Comparison of ENCODE assay signal across 29 cellular contexts in genomic region chr17:66152756-66153155, GRCh38. TPM values are rescaled to one million over a fixed set of nuclear protein-coding genes. Genes with fewer than 3 reads are reported as not detected.
DNase-seq lines count a peak whose midpoint lies in the region; ATAC-seq and TF ChIP-seq lines count a peak whose summit lies in the region.
"Had no signal": no experiment of that assay in that cellular context is flagged by ENCODE, and none has a peak within 500 bp of the region (broad histone marks: within the 10 kb centered on the region; RNA-seq: fewer than 3 reads in every experiment).

No MANE protein-coding gene starts in this region.

- no peak overlapping the region for H2BK20ac ChIP-seq in IMR-90 (ENCODE audit: low read depth, low read length)

- H3K18ac ChIP-seq in IMR-90 (ENCODE audit: low read depth, low read length) (no peak overlapping the region), mesenchymal stem cell (ENCODE audit: low read depth in 1 of 2, low read length in 2 of 2) (no peak overlapping the region)

- no CpG with 5 or more reads among the region's 2 CpGs for WGBS in IMR-90 (ENCODE audit: extremely low coverage in 2 of 2, insufficient read length in 1 of 2), 2 experiments
- WGBS in mesenchymal stem cell, result no CpG with 5 or more reads among the region's 2 CpGs

- no peak overlapping the region for H2AFZ ChIP-seq in IMR-90 (replicated peaks; ENCODE audit: low read length, poor library complexity)
- no peak overlapping the region for H2AFZ ChIP-seq in mesenchymal stem cell (ENCODE audit: low read depth, low read length)

- ATAC-seq in IMR-90 (ENCODE audit: low read depth) (no peak), HG03039 (IDR thresholded peaks at IDR 0.05; ENCODE audit: unreplicated experiment) (no peak), GM21825 (IDR thresholded peaks at IDR 0.05; ENCODE audit: unreplicated experiment) (no peak)
- ATAC-seq: activated naive CD8-positive, alpha-beta T cell treated with anti-CD3 and anti-CD28 coated beads, Interleukin-2, amount 50 U/mL, for 24 hours; body of pancreas; T-helper 17 cell had no signal

- H3K14ac ChIP-seq in IMR-90 (replicated peaks; ENCODE audit: low read depth, low read length), result no peak overlapping the region
- no peak overlapping the region for H3K14ac ChIP-seq in mesenchymal stem cell (ENCODE audit: low read length in 2 of 2)

- H3K4me1 ChIP-seq in IMR-90 (ENCODE audit: control insufficient read depth, insufficient read depth, low read length), result no peaks in the 10 kb centered on the region; the same call in 1 of the 2 replicates
- no peaks in the 10 kb centered on the region for H3K4me1 ChIP-seq in mesenchymal stem cell (ENCODE audit: control insufficient read depth, insufficient read depth, low read depth, low read length)
- H3K4me1 ChIP-seq: body of pancreas, left ventricle myocardium inferior, prostate gland had no signal

- CTCF ChIA-PET in BJ (lab: Yijun Ruan, JAX) (no interaction called here), IMR-90 (lab: Yijun Ruan, JAX) (no interaction called here)

- H3K27me3 ChIP-seq in BJ (ENCODE audit: control insufficient read depth, insufficient read depth, low read length), result no peaks in the 10 kb centered on the region
- no peaks in the 10 kb centered on the region for H3K27me3 ChIP-seq in IMR-90 (ENCODE audit: control insufficient read depth, insufficient read depth, low read length)
- no peaks in the 10 kb centered on the region for H3K27me3 ChIP-seq in mesenchymal stem cell (ENCODE audit: control insufficient read depth in 1 of 2, insufficient read depth in 1 of 2, low read length in 2 of 2)
- H3K27me3 ChIP-seq: BLaER1, body of pancreas, dorsolateral prefrontal cortex, transverse colon had no signal

- H3K27ac ChIP-seq in IMR-90 (ENCODE audit: insufficient read depth, low read length) (no peak overlapping the region), mesenchymal stem cell (ENCODE audit: low read length, poor library complexity, severe bottlenecking) (no peak overlapping the region)
- H3K27ac ChIP-seq: BLaER1, body of pancreas, dorsolateral prefrontal cortex, left ventricle myocardium inferior, prostate gland, transverse colon had no signal

- TF ChIP-seq CTCF in BJ (IDR thresholded peaks at IDR 0.05; ENCODE audit: insufficient read depth, low read depth, low read length), result no peak
- no peak for TF ChIP-seq CTCF in IMR-90 (conservative IDR thresholded peaks at IDR 0.05; ENCODE audit: low read depth, low read length)
- no peak for TF ChIP-seq CTCF in choroid plexus epithelial cell (conservative IDR thresholded peaks at IDR 0.05; ENCODE audit: low read depth, low read length)

- H3K4ac ChIP-seq in IMR-90 (ENCODE audit: low read depth, low read length), result no peak overlapping the region
- no peak overlapping the region for H3K4ac ChIP-seq in mesenchymal stem cell (ENCODE audit: low read depth in 1 of 2, low read length in 2 of 2)

- in situ Hi-C loops in IMR-90 (cut with MboI; ENCODE audit: low sequenced_read_pairs), result loop anchor here (25.0 kb wide), 1 partner anchor 590 kb away; the partner anchor contains the start of gene AXIN2

- no peak for TF ChIP-seq RAD21 in IMR-90 (IDR thresholded peaks at IDR 0.05; ENCODE audit: low read length)

- H3K79me1 ChIP-seq in IMR-90 (ENCODE audit: low read depth in 1 of 2, low read length in 2 of 2) (no peaks in the 10 kb centered on the region; a peak in 1 of 4 replicates), mesenchymal stem cell (replicated peaks; ENCODE audit: low read length, poor library complexity, severe bottlenecking) (peaks cover 2% of the 10 kb centered on the region)

- no peak overlapping the region for H2AK9ac ChIP-seq in IMR-90 (replicated peaks; ENCODE audit: low read depth, low read length, poor library complexity)

- H3K23ac ChIP-seq in IMR-90 (ENCODE audit: low read depth, low read length), result no peak overlapping the region
- no peak overlapping the region for H3K23ac ChIP-seq in mesenchymal stem cell (ENCODE audit: low read length in 2 of 2)

- BruUV-seq in IMR-90 (replicated peaks; lab: Mats Ljungman, UMichigan), result no TSS peak

- POLR2A ChIA-PET in BJ (lab: Charles Lee), result no interaction called here
- POLR2A ChIA-PET in IMR-90 (lab: Charles Lee; ENCODE audit: unreplicated experiment), result no interaction called here

- dilution Hi-C loops in IMR-90 (cut with HindIII; ENCODE audit: low sequenced_read_pairs, unreplicated experiment), result no loop called here

- H2AK5ac ChIP-seq in IMR-90 (ENCODE audit: low read depth, low read length) (no peak overlapping the region), mesenchymal stem cell (ENCODE audit: low read length, severe bottlenecking) (no peak overlapping the region)

- no peak overlapping the region for H2BK5ac ChIP-seq in IMR-90 (ENCODE audit: low read depth, low read length, poor library complexity, severe bottlenecking)
- H2BK5ac ChIP-seq in mesenchymal stem cell (ENCODE audit: low read depth, low read length, poor library complexity, severe bottlenecking), result no peak overlapping the region

- no peak overlapping the region for H4K5ac ChIP-seq in IMR-90 (ENCODE audit: low read depth, low read length)

- DNase-seq in BJ (ENCODE audit: low read depth) (peak; percentile 5), IMR-90 (peak; percentile 25), choroid plexus epithelial cell (ENCODE audit: low read depth) (peak; percentile 53), mesenchymal stem cell (peak; percentile 58), putamen (ENCODE audit: low spot score) (no peak)
- DNase-seq in stimulated activated naive CD4-positive, alpha-beta T cell treated with Interleukin-2 at 50 U/mL for 16 hours (lab: John Stamatoyannopoulos, UW), result no peak
- DNase-seq: activated CD4-positive, alpha-beta memory T cell treated with anti-CD3 and anti-CD28 coated beads, Interleukin-2, amount 10 ng/mL, durations not matched to agents 7 days and 5 days; activated CD8-positive, alpha-beta memory T cell treated with anti-CD3 and anti-CD28 coated beads, Interleukin-2, amount 50 U/mL, for 4 hours; activated naive CD4-positive, alpha-beta T cell; activated naive CD8-positive, alpha-beta T cell treated with anti-CD3 and anti-CD28 coated beads, Interleukin-2, amount 50 U/mL, for 24 hours; body of pancreas; DMS 273 treated with DMSO at 0.1 percent for 48 hours; dorsolateral prefrontal cortex; KBM-7; left ventricle myocardium inferior; naive B cell; NCI-H1436; NCI-H2081; NCI-H526 treated with DMSO at 0.1 percent for 48 hours; nucleus accumbens; SHP77; stimulated activated CD4-positive, alpha-beta T cell treated with anti-CD3 and anti-CD28 coated beads, Interleukin-15, amount 100 ng/mL, for 24 hours; stimulated activated CD4-positive, alpha-beta T cell treated with anti-CD3 and anti-CD28 coated beads, Interleukin-4, amount 100 ng/mL, for 4 hours; T-helper 17 cell; transverse colon had no signal

- H3K9ac ChIP-seq in IMR-90 (ENCODE audit: low read depth, low read length), result no peak overlapping the region
- no peak overlapping the region for H3K9ac ChIP-seq in mesenchymal stem cell (ENCODE audit: low read length)
- H3K9ac ChIP-seq: BLaER1 had no signal

- H3K9me3 ChIP-seq in IMR-90 (ENCODE audit: control insufficient read depth, insufficient read depth, low read length), result no peaks in the 10 kb centered on the region
- no peaks in the 10 kb centered on the region for H3K9me3 ChIP-seq in mesenchymal stem cell (ENCODE audit: control insufficient read depth, low read length)
- H3K9me3 ChIP-seq: body of pancreas, left ventricle myocardium inferior, prostate gland, transverse colon had no signal

- no peak for TF ChIP-seq POLR2A in IMR-90 (IDR thresholded peaks at IDR 0.05; ENCODE audit: low read depth, low read length)

- H4K20me1 ChIP-seq in IMR-90 (ENCODE audit: insufficient read depth, low read length), result no peaks in the 10 kb centered on the region
- H4K20me1 ChIP-seq: BLaER1 had no signal

- H4K8ac ChIP-seq in IMR-90 (ENCODE audit: low read depth in 2 of 2, low read length in 2 of 2), result no peak overlapping the region
- no peak overlapping the region for H4K8ac ChIP-seq in mesenchymal stem cell (ENCODE audit: low read length)

- H3K9me1 ChIP-seq in IMR-90 (ENCODE audit: insufficient read depth, low read length), result no peaks in the 10 kb centered on the region

- H3K56ac ChIP-seq in IMR-90 (ENCODE audit: extremely low read depth, insufficient read depth, low read length), result no peak overlapping the region

- H2BK12ac ChIP-seq in mesenchymal stem cell (ENCODE audit: low read length in 2 of 2), result no peak overlapping the region

- no peak overlapping the region for H3K4me3 ChIP-seq in BJ (ENCODE audit: low read depth, low read length)
- H3K4me3 ChIP-seq in IMR-90 (ENCODE audit: insufficient read depth, low read depth, low read length), result no peak overlapping the region
- H3K4me3 ChIP-seq in choroid plexus epithelial cell (ENCODE audit: low read depth, low read length), result no peak overlapping the region
- no peak overlapping the region for H3K4me3 ChIP-seq in mesenchymal stem cell (ENCODE audit: insufficient read depth in 1 of 2, low read depth in 1 of 2, low read length in 2 of 2)
- H3K4me3 ChIP-seq: BLaER1, body of pancreas, dorsolateral prefrontal cortex, left ventricle myocardium inferior, prostate gland, transverse colon had no signal

- H4K91ac ChIP-seq in IMR-90 (ENCODE audit: insufficient read depth, low read depth, low read length) (no peak overlapping the region), mesenchymal stem cell (ENCODE audit: low read length) (no peak overlapping the region)

- H3K4me2 ChIP-seq in IMR-90 (ENCODE audit: low read depth, low read length) (no peak overlapping the region), mesenchymal stem cell (ENCODE audit: low read length, poor library complexity, severe bottlenecking) (no peak overlapping the region)
- H3K4me2 ChIP-seq: BLaER1 had no signal

- H3K36me3 ChIP-seq in BJ (ENCODE audit: control insufficient read depth, insufficient read depth, low read length), result no peaks in the 10 kb centered on the region
- H3K36me3 ChIP-seq in IMR-90 (ENCODE audit: control insufficient read depth, insufficient read depth, low read length), result no peaks in the 10 kb centered on the region
- H3K36me3 ChIP-seq in mesenchymal stem cell (ENCODE audit: control insufficient read depth in 1 of 2, insufficient read depth in 2 of 2, low read depth in 1 of 2, low read length in 2 of 2), result peaks cover 0 to 4% of the 10 kb centered on the region in 2 experiments
- H3K36me3 ChIP-seq: prostate gland, transverse colon had no signal

- H2BK15ac ChIP-seq in IMR-90 (ENCODE audit: low read depth, low read length) (no peak overlapping the region), mesenchymal stem cell (ENCODE audit: low read depth, poor library complexity, severe bottlenecking) (no peak overlapping the region)

- H2BK120ac ChIP-seq in IMR-90 (ENCODE audit: low read depth, low read length), result no peak overlapping the region
- H2BK120ac ChIP-seq in mesenchymal stem cell (ENCODE audit: low read depth, low read length), result no peak overlapping the region

- intact Hi-C loops in IMR-90 (cut with micrococcal nuclease), result no loop called here

RNA-seq across cellular contexts. Expression of gene CEP112, which starts 39.2 kb away (rescaled TPM):
- polyA plus RNA-seq in BJ (2011; rRNA removed) (3.3 and 4.4 TPM in 2 replicates), IMR-90 (2012; rRNA removed) (2.5 and 3.0 TPM in 2 replicates)
- 1.7 and 4.6 TPM in 2 replicates for polyA minus RNA-seq in BJ (2011; rRNA and poly(A)+ RNA removed)
- 3.6 and 5.6 TPM in 2 replicates for total RNA-seq in IMR-90 (2012; rRNA removed)
- polyA plus RNA-seq in IMR-90 (2012; cell fraction: cytosol; rRNA removed), result 0.45 and 2.4 TPM in 2 replicates
- polyA plus RNA-seq in IMR-90 (2012; cell fraction: nucleus; rRNA removed; ENCODE audit: low replicate concordance), result 0.27 and 1.8 TPM in 2 replicates
- 8.1 TPM for polyA plus RNA-seq in mesenchymal stem cell (2013, experiment 1 of 2)
- polyA plus RNA-seq in mesenchymal stem cell (2013, experiment 2 of 2), result 8.7 TPM

Comparison
In these comparisons a context has a peak if more than half of its experiments do, and no peak if none do; other contexts are left out.
1. DNase-seq: peak in BJ (single experiment), IMR-90 (single experiment), choroid plexus epithelial cell (single experiment) and mesenchymal stem cell (single experiment); none in putamen (single experiment) and stimulated activated naive CD4-positive, alpha-beta T cell treated with Interleukin-2 at 50 U/mL for 16 hours (single experiment).